Comparison of ENCODE assay signal across 1 cellular context in genomic region chr10:29617880-29618340, GRCh38.
TF ChIP-seq lines count a peak whose summit lies in the region.

No MANE protein-coding gene starts in this region.

TF ChIP-seq in A549, 52 proteins besides CTCF, POLR2A, EP300 and RAD21 (continued from another document):
- TF ChIP-seq REST (IDR thresholded peaks at IDR 0.05), result no peak
- no peak for TF ChIP-seq PBX3 (IDR thresholded peaks at IDR 0.05)
- no peak for TF ChIP-seq EHF (CRISPR knock-in tag; IDR thresholded peaks at IDR 0.05)
TF ChIP-seq in A549: peak in this region for 0.
